In the genomic region with DNA sequence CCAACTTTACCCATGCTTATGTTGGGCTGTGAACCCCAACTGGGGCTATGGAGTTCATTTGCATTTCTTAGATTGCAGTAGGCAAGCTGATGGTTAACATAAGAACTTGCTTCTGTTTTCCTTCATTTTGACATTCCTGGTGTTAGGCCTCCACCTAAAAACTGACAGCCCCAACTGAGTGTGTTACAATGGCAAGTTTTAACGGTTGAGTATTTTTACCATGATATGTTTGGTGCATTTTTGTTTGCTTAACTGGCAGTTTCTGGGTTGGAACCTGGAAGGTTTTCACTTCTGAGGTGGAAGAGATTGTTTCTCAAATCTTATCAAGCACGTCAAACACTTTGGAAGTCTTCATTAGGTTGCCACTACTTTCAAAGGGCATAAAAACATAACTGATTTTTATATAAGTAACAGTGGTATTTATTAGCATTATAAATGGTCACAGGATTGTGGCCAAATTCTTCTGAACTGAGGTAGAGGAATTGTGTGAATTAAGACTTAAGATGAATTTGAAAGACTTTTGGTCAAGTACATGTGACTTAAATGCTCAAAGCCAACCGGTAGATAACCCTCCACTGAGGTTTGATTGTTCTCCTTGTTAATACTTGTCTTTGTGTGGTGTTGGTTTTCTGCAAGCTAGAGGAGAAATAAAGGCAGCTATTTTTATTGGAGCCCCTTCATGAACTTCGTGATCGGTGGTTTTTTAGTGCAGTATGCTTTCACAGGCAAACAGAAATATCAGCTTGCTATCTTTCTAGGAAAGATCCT, we compare ENCODE assay signal across 13 cellular contexts. TPM values are rescaled to one million over a fixed set of nuclear protein-coding genes. Genes with fewer than 3 reads are reported as not detected.
DNase-seq lines count a peak whose midpoint lies in the region; ATAC-seq and TF ChIP-seq lines count a peak whose summit lies in the region.
"Had no signal": no experiment of that assay in that cellular context is flagged by ENCODE, and none has a peak within 500 bp of the region (broad histone marks: within the 10 kb centered on the region; RNA-seq: fewer than 3 reads in every experiment).

No MANE protein-coding gene starts in this region.

- peaks cover 37% of the 10 kb centered on the region for H3K4me1 ChIP-seq in CD4-positive, CD25-positive, alpha-beta regulatory T cell (ENCODE audit: control insufficient read depth, insufficient read depth, low read length, poor library complexity, severe bottlenecking)
- H3K4me1 ChIP-seq in HCT116 (ENCODE audit: control insufficient read depth in 1 of 2, insufficient read depth in 2 of 2, low read length in 2 of 2) = peaks cover 7 to 47% of the 10 kb centered on the region in 2 experiments; a peak in 3 of 4 replicates
- H3K4me1 ChIP-seq: colonic mucosa had no signal

- peaks cover 17% of the 10 kb centered on the region for H3K27me3 ChIP-seq in CD4-positive, CD25-positive, alpha-beta regulatory T cell (ENCODE audit: control insufficient read depth, insufficient read depth, low read length)
- peaks cover 25% of the 10 kb centered on the region for H3K27me3 ChIP-seq in HCT116 (ENCODE audit: insufficient read depth, low read length)

- CTCF ChIA-PET in HCT116 (lab: Charles Lee) = no interaction called here

- RAD21 ChIA-PET in HCT116 (lab: Charles Lee; ENCODE audit: low non-redundant PET in 1 of 2, low total read pairs in 2 of 2, uncharacterized antibody in 2 of 2, unreplicated experiment in 2 of 2) = no interaction called here

- peaks cover 45% of the 10 kb centered on the region for H3K27me3 Mint-ChIP-seq in CD4-positive, CD25-positive, alpha-beta regulatory T cell
- peaks cover 28% of the 10 kb centered on the region for H3K27me3 Mint-ChIP-seq in activated T-helper 2 cell treated with anti-CD3 and anti-CD28 coated beads, Interferon-gamma antibody, Interleukin-2, Interleukin-4, amounts not matched to agents 10 μg/mL and 5 μg/mL and 100 μg/mL, durations not matched to agents 14 hours and 24 hours and 36 hours (ENCODE audit: low read depth)
- peaks cover 71% of the 10 kb centered on the region for H3K27me3 Mint-ChIP-seq in nephron (ENCODE audit: low read depth)

- peaks cover 36 to 53% (median 45%) of the 10 kb centered on the region in 4 donors for H3K4me1 Mint-ChIP-seq in CD4-positive, CD25-positive, alpha-beta regulatory T cell
- H3K4me1 Mint-ChIP-seq in activated T-helper 2 cell treated with anti-CD3 and anti-CD28 coated beads, Interferon-gamma antibody, Interleukin-2, Interleukin-4, amounts not matched to agents 10 μg/mL and 5 μg/mL and 100 μg/mL, durations not matched to agents 14 hours and 24 hours and 36 hours (ENCODE audit: low read depth) = peaks cover 46% of the 10 kb centered on the region
- H3K4me1 Mint-ChIP-seq in nephron = peaks cover 47% of the 10 kb centered on the region

- no peak overlapping the region for H3K27ac ChIP-seq in CD4-positive, CD25-positive, alpha-beta regulatory T cell (ENCODE audit: insufficient read depth, low read length, poor library complexity, severe bottlenecking)
- H3K27ac ChIP-seq in HCT116 (ENCODE audit: low read depth, low read length) = no peak overlapping the region
- H3K27ac ChIP-seq: colonic mucosa had no signal

- TF ChIP-seq CTCF in HCT116 (IDR thresholded peaks at IDR 0.05 in 2 of 3, conservative IDR thresholded peaks at IDR 0.05 in 1 of 3; ENCODE audit: borderline replicate concordance in 1 of 3, insufficient read depth in 1 of 3, low read depth in 2 of 3, low read length in 2 of 3) (no peak), nephron (IDR thresholded peaks at IDR 0.05; ENCODE audit: unreplicated experiment in 3 of 3) (no peak)

- intact Hi-C loops in HCT116 (cut with micrococcal nuclease) = loop anchor here (5.0 kb wide), 1 partner anchor 321 kb away; the partner anchor contains the start of gene DNAJC1
- intact Hi-C loops in activated T-helper 2 cell treated with anti-CD3 and anti-CD28 coated beads, Interferon-gamma antibody, Interleukin-2, Interleukin-4, amounts not matched to agents 10 μg/mL and 5 μg/mL and 100 μg/mL, durations not matched to agents 14 hours and 24 hours and 36 hours (cut with micrococcal nuclease) = loop anchor here (1.0 to 5.0 kb wide), 4 partner anchors 17 to 389 kb away; partner anchors contain the start of gene PIP4K2A

- H3K79me2 ChIP-seq in HCT116 (ENCODE audit: insufficient read depth, low read length) = peaks cover 48% of the 10 kb centered on the region

- H3K9me3 Mint-ChIP-seq in CD4-positive, CD25-positive, alpha-beta regulatory T cell = no peaks in the 10 kb centered on the region
- no peaks in the 10 kb centered on the region for H3K9me3 Mint-ChIP-seq in activated T-helper 2 cell treated with anti-CD3 and anti-CD28 coated beads, Interferon-gamma antibody, Interleukin-2, Interleukin-4, amounts not matched to agents 10 μg/mL and 5 μg/mL and 100 μg/mL, durations not matched to agents 14 hours and 24 hours and 36 hours
- no peaks in the 10 kb centered on the region for H3K9me3 Mint-ChIP-seq in nephron

- H4K20me1 ChIP-seq in HCT116 (ENCODE audit: insufficient read depth) = peaks cover 20% of the 10 kb centered on the region; the same call in 1 of the 2 replicates

- peak overlapping the region; percentile 88; the same call in 1 of the 2 replicates for H3K4me2 ChIP-seq in HCT116 (ENCODE audit: low read length)

- TF ChIP-seq POLR2A in HCT116 (IDR thresholded peaks at IDR 0.05; ENCODE audit: borderline replicate concordance, extremely low read depth, insufficient read depth, insufficient read length) = no peak

- peak overlapping the region; percentile 80 to 96 (median 90) for H3K4me3 Mint-ChIP-seq in CD4-positive, CD25-positive, alpha-beta regulatory T cell
- peak overlapping the region; percentile 83 for H3K4me3 Mint-ChIP-seq in activated T-helper 2 cell treated with anti-CD3 and anti-CD28 coated beads, Interferon-gamma antibody, Interleukin-2, Interleukin-4, amounts not matched to agents 10 μg/mL and 5 μg/mL and 100 μg/mL, durations not matched to agents 14 hours and 24 hours and 36 hours (ENCODE audit: low read depth)
- H3K4me3 Mint-ChIP-seq in nephron = peak overlapping the region; percentile 93 to 98 (median 96)

- no peak for DNase-seq in CD4-positive, CD25-positive, alpha-beta regulatory T cell
- DNase-seq in HCT116 (ENCODE audit: low read depth, low spot score) (no peak), COLO668 (lab: John Stamatoyannopoulos, UW; ENCODE audit: unreplicated experiment) (no peak), globus pallidus (ENCODE audit: low spot score) (no peak)
- no peak for DNase-seq in activated T-helper 2 cell treated with anti-CD3 and anti-CD28 coated beads, Interferon-gamma antibody, Interleukin-2, Interleukin-4, amounts not matched to agents 10 μg/mL and 5 μg/mL and 100 μg/mL, durations not matched to agents 14 hours and 24 hours and 36 hours (ENCODE audit: low spot score)
- DNase-seq: activated gamma-delta T cell, Calu3, colonic mucosa, NCI-H2171 treated with DMSO at 0.1 percent for 48 hours, spleen had no signal

- H3K9ac ChIP-seq in HCT116 (ENCODE audit: low read length) = no peak overlapping the region

- no TSS peak for BruUV-seq in HCT116 (replicated peaks; lab: Mats Ljungman, UMichigan)

- no peaks in the 10 kb centered on the region for H3K9me2 ChIP-seq in HCT116 (ENCODE audit: insufficient read depth)

- no peak for ATAC-seq in CD4-positive, CD25-positive, alpha-beta regulatory T cell (ENCODE audit: low read depth in 2 of 2)
- ATAC-seq in HCT116 (no peak), HG03280 (IDR thresholded peaks at IDR 0.05; ENCODE audit: unreplicated experiment) (no peak), HG03460 (IDR thresholded peaks at IDR 0.05; ENCODE audit: unreplicated experiment) (no peak)

- peak overlapping the region; percentile 74 for H3K4me3 ChIP-seq in CD4-positive, CD25-positive, alpha-beta regulatory T cell (ENCODE audit: low read depth, low read length)
- no peak overlapping the region for H3K4me3 ChIP-seq in HCT116 (replicated peaks in 1 of 2; ENCODE audit: low read depth in 1 of 2, low read length in 2 of 2)
- H3K4me3 ChIP-seq: colonic mucosa had no signal

- peaks cover 7% of the 10 kb centered on the region for H3K36me3 Mint-ChIP-seq in CD4-positive, CD25-positive, alpha-beta regulatory T cell
- H3K36me3 Mint-ChIP-seq in activated T-helper 2 cell treated with anti-CD3 and anti-CD28 coated beads, Interferon-gamma antibody, Interleukin-2, Interleukin-4, amounts not matched to agents 10 μg/mL and 5 μg/mL and 100 μg/mL, durations not matched to agents 14 hours and 24 hours and 36 hours (ENCODE audit: low read depth) = peaks cover 63% of the 10 kb centered on the region
- peaks cover 14% of the 10 kb centered on the region for H3K36me3 Mint-ChIP-seq in nephron (ENCODE audit: low read depth)

- no peak overlapping the region for H2AFZ ChIP-seq in HCT116 (ENCODE audit: low read depth, low read length, poor library complexity, severe bottlenecking)

- POLR2A ChIA-PET in HCT116 (lab: Charles Lee) = interaction anchor here (1.1 kb wide), 1 partner anchor 16 kb away, joined by 3 read pairs; no protein-coding TSS in a partner anchor

- TF ChIP-seq RAD21 in HCT116 (IDR thresholded peaks at IDR 0.05; ENCODE audit: low read depth) = no peak

- peak overlapping the region in 2 of 3 donors; percentile 40 to 42 for H3K27ac Mint-ChIP-seq in CD4-positive, CD25-positive, alpha-beta regulatory T cell
- H3K27ac Mint-ChIP-seq in activated T-helper 2 cell treated with anti-CD3 and anti-CD28 coated beads, Interferon-gamma antibody, Interleukin-2, Interleukin-4, amounts not matched to agents 10 μg/mL and 5 μg/mL and 100 μg/mL, durations not matched to agents 14 hours and 24 hours and 36 hours = no peak overlapping the region
- peak overlapping the region in 1 of 3 experiments; percentile 29 for H3K27ac Mint-ChIP-seq in nephron

- H3K9me3 ChIP-seq in CD4-positive, CD25-positive, alpha-beta regulatory T cell (ENCODE audit: control insufficient read depth in 2 of 2, low read length in 2 of 2) = no peaks in the 10 kb centered on the region
- H3K9me3 ChIP-seq in HCT116 (ENCODE audit: control insufficient read depth in 1 of 2, insufficient read depth in 1 of 2, low read depth in 1 of 2, low read length in 2 of 2) = no peaks in the 10 kb centered on the region
- H3K9me3 ChIP-seq: colonic mucosa, spleen had no signal

- peaks cover under 1% of the 10 kb centered on the region for H3K36me3 ChIP-seq in CD4-positive, CD25-positive, alpha-beta regulatory T cell (ENCODE audit: control insufficient read depth, insufficient read depth, low read length)
- H3K36me3 ChIP-seq in HCT116 (ENCODE audit: control insufficient read depth in 1 of 2, insufficient read depth in 2 of 2, low read length in 2 of 2) = peaks cover 6 to 15% of the 10 kb centered on the region in 2 experiments; a peak in 2 of 4 replicates
- H3K36me3 ChIP-seq: colonic mucosa had no signal

RNA-seq across cellular contexts. Expression of gene BMI1, which starts 2.8 kb away (rescaled TPM):
- total RNA-seq in CD4-positive, CD25-positive, alpha-beta regulatory T cell = 35.3 TPM
- polyA plus RNA-seq in CD4-positive, CD25-positive, alpha-beta regulatory T cell = 10 to 100 TPM; 27.0 to 35.3 (median 31.0) TPM
- total RNA-seq in HCT116 (2021; ENCODE audit: unreplicated experiment) = 81.1 TPM
- 48.6 and 52.5 TPM in 2 replicates for polyA plus RNA-seq in HCT116 (2012)
- total RNA-seq in activated T-helper 2 cell treated with anti-CD3 and anti-CD28 coated beads, Interferon-gamma antibody, Interleukin-2, Interleukin-4, amounts not matched to agents 10 μg/mL and 5 μg/mL and 100 μg/mL, durations not matched to agents 14 hours and 24 hours and 36 hours = 64.2 and 69.0 TPM in 2 replicates

RNA-seq across cellular contexts. Expression of gene COMMD3, which starts 7.5 kb away (rescaled TPM):
- 30.6 TPM for total RNA-seq in CD4-positive, CD25-positive, alpha-beta regulatory T cell
- 10 to 100 TPM; 85.3 to 99.8 (median 93.6) TPM for polyA plus RNA-seq in CD4-positive, CD25-positive, alpha-beta regulatory T cell
- 43.0 TPM for total RNA-seq in HCT116 (2021; ENCODE audit: unreplicated experiment)
- polyA plus RNA-seq in HCT116 (2012) = 20.2 and 27.9 TPM in 2 replicates
- total RNA-seq in activated T-helper 2 cell treated with anti-CD3 and anti-CD28 coated beads, Interferon-gamma antibody, Interleukin-2, Interleukin-4, amounts not matched to agents 10 μg/mL and 5 μg/mL and 100 μg/mL, durations not matched to agents 14 hours and 24 hours and 36 hours = 92.1 and 105 TPM in 2 replicates

RNA-seq across cellular contexts. Expression of gene SPAG6, which starts 21.6 kb away (rescaled TPM):
- not detected for total RNA-seq in CD4-positive, CD25-positive, alpha-beta regulatory T cell
- polyA plus RNA-seq in CD4-positive, CD25-positive, alpha-beta regulatory T cell = under 1 TPM in 2 of 4 donors, not detected in 2; 0.15 to 0.18 TPM
- total RNA-seq in HCT116 (2021; ENCODE audit: unreplicated experiment) = not detected
- not detected in 2 replicates for polyA plus RNA-seq in HCT116 (2012)
- 0.14 and 0.62 TPM in 2 replicates for total RNA-seq in activated T-helper 2 cell treated with anti-CD3 and anti-CD28 coated beads, Interferon-gamma antibody, Interleukin-2, Interleukin-4, amounts not matched to agents 10 μg/mL and 5 μg/mL and 100 μg/mL, durations not matched to agents 14 hours and 24 hours and 36 hours
- total RNA-seq: Calu3, colonic mucosa, spleen had no signal
